Comparison of ENCODE assay signal across 8 cellular contexts in genomic region chr9:18255158-18255629, GRCh38.
DNase-seq lines count a peak whose midpoint lies in the region; ATAC-seq and TF ChIP-seq lines count a peak whose summit lies in the region.

No MANE protein-coding gene starts in this region.

- H3K27ac Mint-ChIP-seq in GM23338, result no peak overlapping the region

- CTCF ChIA-PET in RWPE1 (lab: Yijun Ruan, JAX), result interaction anchor here (0.6 to 2.2 kb wide), 33 partner anchors 9 to 1731 kb away, joined by 3 to 25 read pairs (median 4); no protein-coding TSS in a partner anchor

- H3K4me1 Mint-ChIP-seq in GM23338, result no peaks in the 10 kb centered on the region

- H3F3A ChIP-seq in GM23338 (replicated peaks; ENCODE audit: low read depth), result no peaks in the 10 kb centered on the region

- no peak overlapping the region for H3K27ac ChIP-seq in GM23338 (ENCODE audit: low read depth)
- H3K27ac ChIP-seq in RWPE1, result no peak overlapping the region
- H3K27ac ChIP-seq in gastroesophageal sphincter, result no peak overlapping the region
- H3K27ac ChIP-seq in osteoblast (ENCODE audit: low read depth, low read length), result peak overlapping the region; percentile 35
- no peak overlapping the region for H3K27ac ChIP-seq in tibial nerve

- ATAC-seq in GM23338, result peak; percentile 86
- ATAC-seq in gastroesophageal sphincter, result peak; percentile 70

- no peak for TF ChIP-seq POLR2A in gastroesophageal sphincter (IDR thresholded peaks at IDR 0.05)
- TF ChIP-seq POLR2A in tibial nerve (IDR thresholded peaks at IDR 0.05), result no peak

- no peak for TF ChIP-seq EP300 in gastroesophageal sphincter (IDR thresholded peaks at IDR 0.05)
- no peak for TF ChIP-seq EP300 in tibial nerve (IDR thresholded peaks at IDR 0.05)

- H2AFZ ChIP-seq in GM23338 (no peak overlapping the region), osteoblast (ENCODE audit: low read length) (no peak overlapping the region)

- H4K20me1 ChIP-seq in GM23338 (replicated peaks; ENCODE audit: insufficient read depth) (no peaks in the 10 kb centered on the region), osteoblast (ENCODE audit: insufficient read depth, low read length) (no peaks in the 10 kb centered on the region)

- H3K27me3 ChIP-seq in GM23338 (ENCODE audit: insufficient read depth), result no peaks in the 10 kb centered on the region
- H3K27me3 ChIP-seq in gastroesophageal sphincter, result no peaks in the 10 kb centered on the region
- no peaks in the 10 kb centered on the region for H3K27me3 ChIP-seq in osteoblast (ENCODE audit: insufficient read depth, low read length)
- H3K27me3 ChIP-seq in tibial nerve, result no peaks in the 10 kb centered on the region

- no peaks in the 10 kb centered on the region; the same call in 1 of the 2 replicates for H3K9me2 ChIP-seq in GM23338 (ENCODE audit: insufficient read depth)

- H3K4me2 ChIP-seq in GM23338 (no peak overlapping the region), osteoblast (ENCODE audit: insufficient read depth, low read length) (peak overlapping the region; percentile 43)

- H3K4me3 ChIP-seq in GM23338, result no peak overlapping the region
- no peak overlapping the region for H3K4me3 ChIP-seq in gastroesophageal sphincter
- no peak overlapping the region for H3K4me3 ChIP-seq in osteoblast (ENCODE audit: insufficient read depth, low read length)
- no peak overlapping the region for H3K4me3 ChIP-seq in tibial nerve

- no peaks in the 10 kb centered on the region for H3K79me2 ChIP-seq in GM23338 (replicated peaks; ENCODE audit: insufficient read depth)
- no peaks in the 10 kb centered on the region for H3K79me2 ChIP-seq in osteoblast (ENCODE audit: insufficient read depth, low read length)

- H3K36me3 ChIP-seq in GM23338 (ENCODE audit: insufficient read depth) (no peaks in the 10 kb centered on the region), gastroesophageal sphincter (no peaks in the 10 kb centered on the region), osteoblast (ENCODE audit: insufficient read depth, low read length) (no peaks in the 10 kb centered on the region), tibial nerve (no peaks in the 10 kb centered on the region)

- no peaks in the 10 kb centered on the region for H3K36me3 Mint-ChIP-seq in GM23338 (ENCODE audit: low read depth)

- H3K4me1 ChIP-seq in GM23338 (ENCODE audit: insufficient read depth) (no peaks in the 10 kb centered on the region), gastroesophageal sphincter (peaks cover 2 to 31% (median 6%) of the 10 kb centered on the region in 3 donors), osteoblast (ENCODE audit: insufficient read depth, low read length) (peaks cover 18% of the 10 kb centered on the region), tibial nerve (peaks cover 0 to 9% (median 3%) of the 10 kb centered on the region in 4 donors)

- H3K4me3 Mint-ChIP-seq in GM23338, result no peak overlapping the region

- H3K9me3 ChIP-seq in gastroesophageal sphincter (no peaks in the 10 kb centered on the region), osteoblast (ENCODE audit: low read depth, low read length) (no peaks in the 10 kb centered on the region), tibial nerve (no peaks in the 10 kb centered on the region)

- DNase-seq in G401 (ENCODE audit: low spot score) (peak; percentile 87), GM23338 (ENCODE audit: low spot score) (peak; percentile 91), Kasumi-1 (lab: John Stamatoyannopoulos, UW) (peak; percentile 52 to 61), RWPE1 (ENCODE audit: low spot score) (peak; percentile 69), osteoblast (ENCODE audit: insufficient read length, low spot score, missing footprints) (peak; percentile 84), tibial nerve (ENCODE audit: low spot score in 2 of 2) (peak; percentile 45 to 59)
- DNase-seq in activated T-helper 9 cell treated with anti-CD3 and anti-CD28 coated beads, Interleukin-2, amount 50 U/mL, for 16 hours (ENCODE audit: low read depth), result peak; percentile 52

- POLR2A ChIA-PET in RWPE1 (lab: Yijun Ruan, JAX; ENCODE audit: low non-redundant PET), result no interaction called here

- no peaks in the 10 kb centered on the region for H3K9me3 Mint-ChIP-seq in GM23338

- 0% methylated on average over 9 of the region's 9 CpGs for WGBS in gastroesophageal sphincter (ENCODE audit: low coverage in 1 of 2), 2 donors
- 1 to 3% methylated on average over 9 of the region's 9 CpGs for WGBS in tibial nerve, 2 donors

- in situ Hi-C loops in G401 (cut with HindIII; ENCODE audit: low sequenced_read_pairs), result no loop called here

- H3K27me3 Mint-ChIP-seq in GM23338 (ENCODE audit: insufficient read depth, low read depth, poor library complexity), result no peaks in the 10 kb centered on the region

- TF ChIP-seq CTCF in GM23338 (conservative IDR thresholded peaks at IDR 0.05; ENCODE audit: low read depth in 2 of 2), result peak; percentile 93 to 96
- peak; percentile 99 for TF ChIP-seq CTCF in RWPE1 (conservative IDR thresholded peaks at IDR 0.05; ENCODE audit: low read depth)
- TF ChIP-seq CTCF in gastroesophageal sphincter (IDR thresholded peaks at IDR 0.05), result peak; percentile 93 to 97 (median 95)
- peak; percentile 96 for TF ChIP-seq CTCF in osteoblast (IDR thresholded peaks at IDR 0.05; ENCODE audit: extremely low read depth, low read depth, low read length)
- peak; percentile 82 to 87 (median 84) for TF ChIP-seq CTCF in tibial nerve (IDR thresholded peaks at IDR 0.05)

TF ChIP-seq in GM23338, 12 proteins besides CTCF, POLR2A, EP300 and RAD21 (continues in another document):
- TF ChIP-seq CREB1 (CRISPR knock-in tag; IDR thresholded peaks at IDR 0.05; ENCODE audit: low read depth) (no peak), EZH2 (IDR thresholded peaks at IDR 0.05; ENCODE audit: low read depth, unreplicated experiment) (no peak), ETS1 (IDR thresholded peaks at IDR 0.05) (no peak), EZH2phosphoT487 (IDR thresholded peaks at IDR 0.05; ENCODE audit: unreplicated experiment) (no peak), STAT1 (IDR thresholded peaks at IDR 0.05; ENCODE audit: unreplicated experiment) (no peak), REST (IDR thresholded peaks at IDR 0.05; ENCODE audit: unreplicated experiment) (no peak), ZNF114 (CRISPR knock-in tag; IDR thresholded peaks at IDR 0.05) (no peak), ZNF331 (CRISPR knock-in tag; IDR thresholded peaks at IDR 0.05; ENCODE audit: low read depth) (no peak), POLR2AphosphoS5 (IDR thresholded peaks at IDR 0.05; ENCODE audit: low read depth) (no peak), JUNB (IDR thresholded peaks at IDR 0.05; ENCODE audit: unreplicated experiment) (no peak)
